ENCODE assay signal across 1 cellular context in the genomic region with DNA sequence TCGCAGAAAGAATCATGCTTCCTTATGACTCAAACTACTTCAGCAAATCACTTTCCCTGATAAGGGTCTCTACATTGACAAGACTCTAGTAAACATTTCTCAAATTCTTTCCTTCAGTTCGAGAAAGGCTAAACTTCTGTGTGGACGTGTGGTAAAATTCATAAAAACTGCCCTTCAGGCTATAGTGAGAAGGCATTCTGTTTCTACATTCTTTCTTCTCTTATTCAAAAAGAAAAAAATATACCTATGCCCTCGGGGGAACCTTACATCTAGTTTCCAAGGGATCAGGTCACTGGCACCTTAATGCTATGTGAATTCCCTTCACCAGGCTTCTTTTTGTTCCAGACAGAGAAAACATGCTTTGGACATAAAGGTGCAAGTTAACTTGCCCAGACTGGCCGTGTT.
TF ChIP-seq lines count a peak whose summit lies in the region.

No MANE protein-coding gene starts in this region.

TF ChIP-seq in SK-N-SH, 30 proteins besides CTCF, POLR2A, EP300 and RAD21 (continued from another document):
- TF ChIP-seq, protein P1, sequence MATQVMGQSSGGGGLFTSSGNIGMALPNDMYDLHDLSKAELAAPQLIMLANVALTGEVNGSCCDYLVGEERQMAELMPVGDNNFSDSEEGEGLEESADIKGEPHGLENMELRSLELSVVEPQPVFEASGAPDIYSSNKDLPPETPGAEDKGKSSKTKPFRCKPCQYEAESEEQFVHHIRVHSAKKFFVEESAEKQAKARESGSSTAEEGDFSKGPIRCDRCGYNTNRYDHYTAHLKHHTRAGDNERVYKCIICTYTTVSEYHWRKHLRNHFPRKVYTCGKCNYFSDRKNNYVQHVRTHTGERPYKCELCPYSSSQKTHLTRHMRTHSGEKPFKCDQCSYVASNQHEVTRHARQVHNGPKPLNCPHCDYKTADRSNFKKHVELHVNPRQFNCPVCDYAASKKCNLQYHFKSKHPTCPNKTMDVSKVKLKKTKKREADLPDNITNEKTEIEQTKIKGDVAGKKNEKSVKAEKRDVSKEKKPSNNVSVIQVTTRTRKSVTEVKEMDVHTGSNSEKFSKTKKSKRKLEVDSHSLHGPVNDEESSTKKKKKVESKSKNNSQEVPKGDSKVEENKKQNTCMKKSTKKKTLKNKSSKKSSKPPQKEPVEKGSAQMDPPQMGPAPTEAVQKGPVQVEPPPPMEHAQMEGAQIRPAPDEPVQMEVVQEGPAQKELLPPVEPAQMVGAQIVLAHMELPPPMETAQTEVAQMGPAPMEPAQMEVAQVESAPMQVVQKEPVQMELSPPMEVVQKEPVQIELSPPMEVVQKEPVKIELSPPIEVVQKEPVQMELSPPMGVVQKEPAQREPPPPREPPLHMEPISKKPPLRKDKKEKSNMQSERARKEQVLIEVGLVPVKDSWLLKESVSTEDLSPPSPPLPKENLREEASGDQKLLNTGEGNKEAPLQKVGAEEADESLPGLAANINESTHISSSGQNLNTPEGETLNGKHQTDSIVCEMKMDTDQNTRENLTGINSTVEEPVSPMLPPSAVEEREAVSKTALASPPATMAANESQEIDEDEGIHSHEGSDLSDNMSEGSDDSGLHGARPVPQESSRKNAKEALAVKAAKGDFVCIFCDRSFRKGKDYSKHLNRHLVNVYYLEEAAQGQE (IDR thresholded peaks at IDR 0.05; ENCODE audit: low read depth, low read length): no peak
- TF ChIP-seq YY1 (IDR thresholded peaks at IDR 0.05; ENCODE audit: low read depth) (no peak), TEAD4 (IDR thresholded peaks at IDR 0.05; ENCODE audit: borderline replicate concordance, insufficient read depth) (no peak), MXI1 (IDR thresholded peaks at IDR 0.05; ENCODE audit: low read depth, low read length) (no peak), MEF2A (IDR thresholded peaks at IDR 0.05; ENCODE audit: borderline replicate concordance, low read depth) (no peak), ELF1 (IDR thresholded peaks at IDR 0.05) (no peak)
